In genomic region chr18:45874501-45875184, GRCh38 we compare ENCODE assay signal across 8 cellular contexts. TPM values are rescaled to one million over a fixed set of nuclear protein-coding genes. Genes with fewer than 3 reads are reported as not detected.
DNase-seq lines count a peak whose midpoint lies in the region; ATAC-seq and TF ChIP-seq lines count a peak whose summit lies in the region.

No MANE protein-coding gene starts in this region.

- DNase-seq in activated CD4-positive, alpha-beta T cell treated with anti-CD3 and anti-CD28 coated beads for 48 hours, result peak; percentile 77
- peak; percentile 90 for DNase-seq in natural killer cell treated with Interleukin-12 subunit alpha and Interleukin-12 subunit beta and Interleukin-15 and Interleukin-18, amount 100 ng/mL, for 72 hours (ENCODE audit: low spot score)
- DNase-seq in WTC11 (ENCODE audit: low spot score) (no peak), H4 (ENCODE audit: low spot score) (no peak), NCI-H146 (lab: John Stamatoyannopoulos, UW) (no peak), amniotic stem cell (lab: John Stamatoyannopoulos, UW) (no peak)

- H3K4me1 Mint-ChIP-seq in natural killer cell treated with Interleukin-12 subunit alpha and Interleukin-12 subunit beta and Interleukin-15 and Interleukin-18, amount 100 ng/mL, for 72 hours (ENCODE audit: low read depth in 2 of 2), result peaks cover 42 to 50% of the 10 kb centered on the region in 2 donors
- H3K4me1 Mint-ChIP-seq in WTC11, result no peaks in the 10 kb centered on the region

- TF ChIP-seq CTCF in WTC11 (IDR thresholded peaks at IDR 0.05), result no peak

- H3K4me3 Mint-ChIP-seq in natural killer cell treated with Interleukin-12 subunit alpha and Interleukin-12 subunit beta and Interleukin-15 and Interleukin-18, amount 100 ng/mL, for 72 hours, result peak overlapping the region; percentile 72
- H3K4me3 Mint-ChIP-seq in WTC11, result no peak overlapping the region

- peak; percentile 91 for ATAC-seq in GM18870 (IDR thresholded peaks at IDR 0.05; ENCODE audit: unreplicated experiment)
- peak; percentile 93 for ATAC-seq in HG03045 (IDR thresholded peaks at IDR 0.05; ENCODE audit: unreplicated experiment)
- ATAC-seq in natural killer cell treated with Interleukin-12 subunit alpha and Interleukin-12 subunit beta and Interleukin-15 and Interleukin-18, amount 100 ng/mL, for 72 hours, result peak; percentile 95
- no peak for ATAC-seq in WTC11

- H3K9me3 Mint-ChIP-seq in natural killer cell treated with Interleukin-12 subunit alpha and Interleukin-12 subunit beta and Interleukin-15 and Interleukin-18, amount 100 ng/mL, for 72 hours, result peaks cover 4% of the 10 kb centered on the region
- peaks cover 7% of the 10 kb centered on the region for H3K9me3 Mint-ChIP-seq in WTC11

- peaks cover 65% of the 10 kb centered on the region for H3K36me3 Mint-ChIP-seq in natural killer cell treated with Interleukin-12 subunit alpha and Interleukin-12 subunit beta and Interleukin-15 and Interleukin-18, amount 100 ng/mL, for 72 hours
- peaks cover 20% of the 10 kb centered on the region for H3K36me3 Mint-ChIP-seq in WTC11

- POLR2A ChIA-PET in WTC11 (lab: Charles Lee), result no interaction called here

- no peaks in the 10 kb centered on the region for H3K27me3 Mint-ChIP-seq in natural killer cell treated with Interleukin-12 subunit alpha and Interleukin-12 subunit beta and Interleukin-15 and Interleukin-18, amount 100 ng/mL, for 72 hours
- no peaks in the 10 kb centered on the region for H3K27me3 Mint-ChIP-seq in WTC11 (ENCODE audit: low read depth)

- CTCF ChIA-PET in WTC11 (lab: Charles Lee), result no interaction called here

- peak overlapping the region; percentile 94 to 95 for H3K27ac Mint-ChIP-seq in natural killer cell treated with Interleukin-12 subunit alpha and Interleukin-12 subunit beta and Interleukin-15 and Interleukin-18, amount 100 ng/mL, for 72 hours
- no peak overlapping the region for H3K27ac Mint-ChIP-seq in WTC11

TF ChIP-seq in WTC11, 78 proteins besides CTCF, POLR2A, EP300 and RAD21:
- TF ChIP-seq E2F4 (CRISPR knock-in tag; IDR thresholded peaks at IDR 0.05; ENCODE audit: borderline replicate concordance, low read depth), result no peak
- no peak for TF ChIP-seq GTF2I (CRISPR knock-in tag; conservative IDR thresholded peaks at IDR 0.05)
- TF ChIP-seq FOXP1 (CRISPR knock-in tag; IDR thresholded peaks at IDR 0.05; ENCODE audit: borderline replicate concordance), result no peak
- TF ChIP-seq ZNF317 (CRISPR knock-in tag; IDR thresholded peaks at IDR 0.05; ENCODE audit: borderline replicate concordance, low read depth), result no peak
- TF ChIP-seq ATF3 (CRISPR knock-in tag; conservative IDR thresholded peaks at IDR 0.05), result no peak
- TF ChIP-seq MYBL2 (CRISPR knock-in tag; IDR thresholded peaks at IDR 0.05), result no peak
- TF ChIP-seq TEAD1 (CRISPR knock-in tag; IDR thresholded peaks at IDR 0.05), result no peak
- TF ChIP-seq, protein P1, sequence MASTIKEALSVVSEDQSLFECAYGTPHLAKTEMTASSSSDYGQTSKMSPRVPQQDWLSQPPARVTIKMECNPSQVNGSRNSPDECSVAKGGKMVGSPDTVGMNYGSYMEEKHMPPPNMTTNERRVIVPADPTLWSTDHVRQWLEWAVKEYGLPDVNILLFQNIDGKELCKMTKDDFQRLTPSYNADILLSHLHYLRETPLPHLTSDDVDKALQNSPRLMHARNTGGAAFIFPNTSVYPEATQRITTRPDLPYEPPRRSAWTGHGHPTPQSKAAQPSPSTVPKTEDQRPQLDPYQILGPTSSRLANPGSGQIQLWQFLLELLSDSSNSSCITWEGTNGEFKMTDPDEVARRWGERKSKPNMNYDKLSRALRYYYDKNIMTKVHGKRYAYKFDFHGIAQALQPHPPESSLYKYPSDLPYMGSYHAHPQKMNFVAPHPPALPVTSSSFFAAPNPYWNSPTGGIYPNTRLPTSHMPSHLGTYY (CRISPR knock-in tag; IDR thresholded peaks at IDR 0.05), result no peak
- no peak for TF ChIP-seq ZSCAN18 (CRISPR knock-in tag; IDR thresholded peaks at IDR 0.05)
- no peak for TF ChIP-seq TEAD4 (CRISPR knock-in tag; IDR thresholded peaks at IDR 0.05)
- TF ChIP-seq ZNF425 (CRISPR knock-in tag; conservative IDR thresholded peaks at IDR 0.05), result no peak
- no peak for TF ChIP-seq NR1H2 (CRISPR knock-in tag; IDR thresholded peaks at IDR 0.05)
- TF ChIP-seq ZNF416 (CRISPR knock-in tag; IDR thresholded peaks at IDR 0.05), result no peak
- TF ChIP-seq E2F5 (CRISPR knock-in tag; IDR thresholded peaks at IDR 0.05), result no peak
- TF ChIP-seq TCF7 (CRISPR knock-in tag; IDR thresholded peaks at IDR 0.05; ENCODE audit: low read depth), result no peak
- no peak for TF ChIP-seq GRHL2 (CRISPR knock-in tag; IDR thresholded peaks at IDR 0.05; ENCODE audit: insufficient replicate concordance, severe bottlenecking)
- no peak for TF ChIP-seq MLX (CRISPR knock-in tag; IDR thresholded peaks at IDR 0.05)
- no peak for TF ChIP-seq SOX15 (CRISPR knock-in tag; IDR thresholded peaks at IDR 0.05)
- TF ChIP-seq E2F1 (CRISPR knock-in tag; IDR thresholded peaks at IDR 0.05), result no peak

RNA-seq across cellular contexts. Expression of gene SIGLEC15, which starts 49.2 kb away (rescaled TPM):
- not detected for total RNA-seq in natural killer cell treated with Interleukin-12 subunit alpha and Interleukin-12 subunit beta and Interleukin-15 and Interleukin-18, amount 100 ng/mL, for 72 hours
- 0.30 to 0.48 TPM in 2 of 3 replicates, not detected in the other for total RNA-seq in WTC11 (2021)
- total RNA-seq in H4 (2014; rRNA removed; shearing (Covaris generic)), result 3.4 and 3.5 TPM in 2 replicates

Comparison
In these comparisons a context has a peak if more than half of its experiments do, and no peak if none do; other contexts are left out.
1. DNase-seq: peak in activated CD4-positive, alpha-beta T cell treated with anti-CD3 and anti-CD28 coated beads for 48 hours (single experiment) and natural killer cell treated with Interleukin-12 subunit alpha and Interleukin-12 subunit beta and Interleukin-15 and Interleukin-18, amount 100 ng/mL, for 72 hours (single experiment); none in WTC11 (single experiment), H4 (single experiment), NCI-H146 (single experiment) and amniotic stem cell (single experiment).